In the genomic region with DNA sequence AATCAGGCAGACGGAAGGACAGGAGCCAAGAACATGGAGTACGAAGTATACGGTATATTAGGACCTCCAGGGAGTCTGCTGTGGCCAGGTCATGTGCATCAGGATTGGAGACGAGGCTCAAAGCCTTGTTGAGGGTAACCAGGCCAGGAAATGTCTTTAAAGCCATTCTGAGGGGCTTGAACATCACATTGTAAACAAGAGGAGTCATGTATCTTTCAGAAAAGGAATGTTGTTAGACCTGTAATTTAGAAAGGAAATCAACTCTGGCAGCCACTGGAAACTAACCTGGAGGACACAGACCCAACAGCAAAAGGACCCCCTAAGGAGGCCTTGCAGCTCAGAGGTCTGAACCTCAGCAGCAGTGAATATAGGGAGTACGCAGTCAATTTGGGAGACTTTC, we compare ENCODE assay signal across 30 cellular contexts.
"Had no signal": no experiment of that assay in that cellular context is flagged by ENCODE, and none has a peak within 500 bp of the region (broad histone marks: within the 10 kb centered on the region; RNA-seq: fewer than 3 reads in every experiment).

No MANE protein-coding gene starts in this region.

- H3K27ac ChIP-seq: esophagus squamous epithelium, pancreas, prostate gland, skin epidermis, thoracic aorta, upper lobe of left lung, vagina, WERI-Rb-1 had no signal

- H3K27ac Mint-ChIP-seq: activated CD4-positive, alpha-beta memory T cell treated with anti-CD3 and anti-CD28 coated beads, Interleukin-2, amount 10 ng/mL, durations not matched to agents 7 days and 5 days; activated CD4-positive, alpha-beta T cell treated with anti-CD3 and anti-CD28 coated beads, Interleukin-2, amount 10 ng/mL, durations not matched to agents 7 days and 5 days; activated naive CD4-positive, alpha-beta T cell treated with anti-CD3 and anti-CD28 coated beads, Interleukin-2, amount 50 U/mL, for 24 hours; activated naive CD8-positive, alpha-beta T cell treated with anti-CD3 and anti-CD28 coated beads, Interleukin-2, amount 50 U/mL, for 24 hours; activated T-helper 17 cell treated with anti-CD3 and anti-CD28 coated beads, Interleukin-2, amount 50 U/mL, for 72 hours; endodermal cell; stimulated activated effector memory CD8-positive, alpha-beta T cell treated with anti-CD3 and anti-CD28 coated beads, Interleukin-12 subunit alpha, Interleukin-12 subunit beta, amount 100 ng/mL, for 72 hours; stimulated activated naive CD8-positive, alpha-beta T cell treated with anti-CD3 and anti-CD28 coated beads, Interleukin-15, Interleukin-2, amounts not matched to agents 100 ng/mL and 50 ng/mL, for 24 hours had no signal

- ATAC-seq: activated T-cell treated with anti-CD3 and anti-CD28 coated beads, Interleukin-2, amount 50 U/mL, for 4 hours; naive thymus-derived CD8-positive, alpha-beta T cell; pancreas; sciatic nerve; stimulated activated effector memory CD8-positive, alpha-beta T cell treated with anti-CD3 and anti-CD28 coated beads, Interleukin-12 subunit alpha, Interleukin-12 subunit beta, amount 100 ng/mL, for 72 hours had no signal

- DNase-seq: activated CD4-positive, alpha-beta memory T cell treated with anti-CD3 and anti-CD28 coated beads, Interleukin-2, amount 10 ng/mL, durations not matched to agents 7 days and 5 days; activated CD4-positive, alpha-beta T cell treated with anti-CD3 and anti-CD28 coated beads for 1 hour; activated CD4-positive, alpha-beta T cell treated with anti-CD3 and anti-CD28 coated beads, Interleukin-2, amount 10 ng/mL, durations not matched to agents 7 days and 5 days; activated naive CD8-positive, alpha-beta T cell treated with anti-CD3 and anti-CD28 coated beads, Interleukin-2, amount 50 U/mL, for 24 hours; activated T-cell treated with anti-CD3 and anti-CD28 coated beads, Interleukin-2, amount 50 U/mL, for 4 hours; amygdala; caudate nucleus; cortex of kidney; endodermal cell; esophagus squamous epithelium; foreskin melanocyte; naive thymus-derived CD8-positive, alpha-beta T cell; nucleus accumbens; pancreas; retina; stimulated activated CD4-positive, alpha-beta T cell treated with anti-CD3 and anti-CD28 coated beads, Interleukin-12 subunit alpha, Interleukin-12 subunit beta, amount 100 ng/mL, for 4 hours; stimulated activated CD4-positive, alpha-beta T cell treated with anti-CD3 and anti-CD28 coated beads, Interleukin-4, amount 100 ng/mL, for 1 hour; T1000; upper lobe of left lung; WERI-Rb-1 had no signal

- H3K9me3 ChIP-seq: esophagus squamous epithelium, pancreas, prostate gland, thoracic aorta, upper lobe of left lung, vagina had no signal

- H3K4me1 Mint-ChIP-seq: neural crest cell had no signal

- H3K4me3 Mint-ChIP-seq: activated CD4-positive, alpha-beta memory T cell treated with anti-CD3 and anti-CD28 coated beads, Interleukin-2, amount 10 ng/mL, durations not matched to agents 7 days and 5 days; activated CD4-positive, alpha-beta T cell treated with anti-CD3 and anti-CD28 coated beads, Interleukin-2, amount 10 ng/mL, durations not matched to agents 7 days and 5 days; activated naive CD4-positive, alpha-beta T cell treated with anti-CD3 and anti-CD28 coated beads, Interleukin-2, amount 50 U/mL, for 24 hours; activated naive CD8-positive, alpha-beta T cell treated with anti-CD3 and anti-CD28 coated beads, Interleukin-2, amount 50 U/mL, for 24 hours; activated T-cell treated with anti-CD3 and anti-CD28 coated beads, Interleukin-2, amount 50 U/mL, for 4 hours; activated T-helper 17 cell treated with anti-CD3 and anti-CD28 coated beads, Interleukin-2, amount 50 U/mL, for 72 hours; endodermal cell; naive thymus-derived CD8-positive, alpha-beta T cell; neural crest cell; stimulated activated effector memory CD8-positive, alpha-beta T cell treated with anti-CD3 and anti-CD28 coated beads, Interleukin-12 subunit alpha, Interleukin-12 subunit beta, amount 100 ng/mL, for 72 hours; stimulated activated naive CD8-positive, alpha-beta T cell treated with anti-CD3 and anti-CD28 coated beads, Interleukin-15, Interleukin-2, amounts not matched to agents 100 ng/mL and 50 ng/mL, for 24 hours had no signal

- H3K27me3 Mint-ChIP-seq: activated naive CD4-positive, alpha-beta T cell treated with anti-CD3 and anti-CD28 coated beads, Interleukin-2, amount 50 U/mL, for 24 hours; activated naive CD8-positive, alpha-beta T cell treated with anti-CD3 and anti-CD28 coated beads, Interleukin-2, amount 50 U/mL, for 24 hours; activated T-helper 17 cell treated with anti-CD3 and anti-CD28 coated beads, Interleukin-2, amount 50 U/mL, for 72 hours had no signal
